ENCODE assay signal across 21 cellular contexts in genomic region chr16:49455181-49455990, GRCh38.
"Had no signal": no experiment of that assay in that cellular context is flagged by ENCODE, and none has a peak within 500 bp of the region (broad histone marks: within the 10 kb centered on the region; RNA-seq: fewer than 3 reads in every experiment).

No MANE protein-coding gene starts in this region.

- H3K27ac ChIP-seq: brain microvascular endothelial cell, esophagus muscularis mucosa, gastroesophageal sphincter, heart left ventricle, neural progenitor cell, pancreas, tibial nerve, uterus had no signal

- ATAC-seq: activated CD8-positive, alpha-beta T cell treated with anti-CD3 and anti-CD28 coated beads for 36 hours; activated T-helper 17 cell treated with anti-CD3 and anti-CD28 coated beads, Interleukin-2, amount 50 U/mL, for 72 hours; gastroesophageal sphincter; heart left ventricle; left ventricle myocardium superior; mucosa of descending colon; pancreas; WTC11 had no signal

- H3K4me3 ChIP-seq: esophagus muscularis mucosa, gastroesophageal sphincter, heart left ventricle, mucosa of descending colon, neural progenitor cell, pancreas, tibial nerve, uterus had no signal

- H3K27me3 ChIP-seq: brain microvascular endothelial cell, neural progenitor cell, pancreas, tibial nerve, uterus had no signal

- H3K4me1 ChIP-seq: esophagus muscularis mucosa, gastroesophageal sphincter, pancreas, tibial nerve, uterus had no signal

- H3K36me3 ChIP-seq: brain microvascular endothelial cell, esophagus muscularis mucosa, gastroesophageal sphincter, heart left ventricle, neural progenitor cell, pancreas, tibial nerve, uterus had no signal

- H3K9me3 ChIP-seq: esophagus muscularis mucosa, gastroesophageal sphincter, heart left ventricle, mucosa of descending colon, pancreas, SK-N-SH, tibial nerve, uterus had no signal

- DNase-seq: activated CD4-positive, alpha-beta T cell treated with anti-CD3 and anti-CD28 coated beads, Interleukin-2, amount 10 ng/mL, durations not matched to agents 24 days and 14 days; activated CD8-positive, alpha-beta T cell treated with anti-CD3 and anti-CD28 coated beads for 36 hours; activated naive CD4-positive, alpha-beta T cell treated with anti-CD3 and anti-CD28 coated beads for 36 hours; brain microvascular endothelial cell; effector CD8-positive, alpha-beta T cell; heart left ventricle; kidney glomerular epithelial cell; left ventricle myocardium superior; mucosa of descending colon; naive B cell; SK-N-SH; stimulated activated naive CD4-positive, alpha-beta T cell treated with Interleukin-2 at 50 U/mL for 16 hours; substantia nigra had no signal
